ENCODE assay signal across 26 cellular contexts in the genomic region with DNA sequence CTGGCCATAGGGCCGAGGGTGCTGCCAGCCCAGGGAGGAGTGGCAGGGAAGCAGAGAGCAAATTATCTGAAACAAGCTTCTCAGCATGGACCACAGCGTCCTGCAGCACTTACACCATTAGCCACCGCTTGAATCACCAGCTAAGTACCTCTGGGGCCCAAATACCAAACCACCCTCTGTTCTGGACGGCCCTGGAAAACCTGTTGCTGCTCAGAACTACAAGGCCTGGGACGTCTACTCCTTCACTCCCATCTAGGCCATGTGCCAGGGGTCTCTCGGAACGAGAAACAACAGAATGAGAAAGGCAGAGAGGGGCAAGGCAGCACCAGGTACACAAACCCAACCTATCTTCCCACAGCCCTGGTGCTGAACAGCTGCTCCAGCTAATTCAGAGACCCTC.
"Had no signal": no experiment of that assay in that cellular context is flagged by ENCODE, and none has a peak within 500 bp of the region (broad histone marks: within the 10 kb centered on the region; RNA-seq: fewer than 3 reads in every experiment).

No MANE protein-coding gene starts in this region.

- H3K4me2 ChIP-seq: hepatocyte had no signal

- DNase-seq: colonic mucosa; dermis blood vessel endothelial cell; endodermal cell; erythroblast; foreskin keratinocyte; head of caudate nucleus; left colon; left ventricle myocardium superior; mesenchymal stem cell; midbrain; occipital lobe; psoas muscle; retina; right lobe of liver; spleen; stimulated activated CD4-positive, alpha-beta T cell treated with anti-CD3 and anti-CD28 coated beads, Interleukin-15, amount 100 ng/mL, for 24 hours; stimulated activated CD4-positive, alpha-beta T cell treated with anti-CD3 and anti-CD28 coated beads, Interleukin-1b, Interleukin-23, amount 100 ng/mL, for 48 hours; stimulated activated CD4-positive, alpha-beta T cell treated with anti-CD3 and anti-CD28 coated beads, Interleukin-4, amount 100 ng/mL, for 4 hours; stimulated activated naive CD4-positive, alpha-beta T cell; stomach; trophoblast cell had no signal

- H3K9me3 ChIP-seq: colonic mucosa, psoas muscle, right lobe of liver, spleen, stomach, thoracic aorta had no signal

- H2AFZ ChIP-seq: hepatocyte, parathyroid adenoma had no signal

- H3K9ac ChIP-seq: parathyroid adenoma had no signal

- FAIRE-seq: endothelial cell of umbilical vein had no signal

- H3K36me3 ChIP-seq: colonic mucosa, right lobe of liver, thoracic aorta had no signal

- H3K9me3 Mint-ChIP-seq: endodermal cell had no signal

- H3K4me1 Mint-ChIP-seq: endodermal cell had no signal

- H3K4me3 ChIP-seq: colonic mucosa, hepatocyte, lung, psoas muscle, right lobe of liver, spleen, stomach, thoracic aorta had no signal

- H3K4me3 Mint-ChIP-seq: endodermal cell had no signal

- H3K4me1 ChIP-seq: colonic mucosa, foreskin keratinocyte had no signal

- ATAC-seq: foreskin keratinocyte, left colon, left ventricle myocardium superior, right lobe of liver had no signal

- H3K27me3 ChIP-seq: colonic mucosa, foreskin keratinocyte, hepatocyte, right lobe of liver, spleen, stomach had no signal

- H3K27ac ChIP-seq: colonic mucosa, foreskin keratinocyte, hepatocyte, parathyroid adenoma, spleen, stomach, thoracic aorta had no signal
